Comparison of ENCODE assay signal across 8 cellular contexts in the genomic region with DNA sequence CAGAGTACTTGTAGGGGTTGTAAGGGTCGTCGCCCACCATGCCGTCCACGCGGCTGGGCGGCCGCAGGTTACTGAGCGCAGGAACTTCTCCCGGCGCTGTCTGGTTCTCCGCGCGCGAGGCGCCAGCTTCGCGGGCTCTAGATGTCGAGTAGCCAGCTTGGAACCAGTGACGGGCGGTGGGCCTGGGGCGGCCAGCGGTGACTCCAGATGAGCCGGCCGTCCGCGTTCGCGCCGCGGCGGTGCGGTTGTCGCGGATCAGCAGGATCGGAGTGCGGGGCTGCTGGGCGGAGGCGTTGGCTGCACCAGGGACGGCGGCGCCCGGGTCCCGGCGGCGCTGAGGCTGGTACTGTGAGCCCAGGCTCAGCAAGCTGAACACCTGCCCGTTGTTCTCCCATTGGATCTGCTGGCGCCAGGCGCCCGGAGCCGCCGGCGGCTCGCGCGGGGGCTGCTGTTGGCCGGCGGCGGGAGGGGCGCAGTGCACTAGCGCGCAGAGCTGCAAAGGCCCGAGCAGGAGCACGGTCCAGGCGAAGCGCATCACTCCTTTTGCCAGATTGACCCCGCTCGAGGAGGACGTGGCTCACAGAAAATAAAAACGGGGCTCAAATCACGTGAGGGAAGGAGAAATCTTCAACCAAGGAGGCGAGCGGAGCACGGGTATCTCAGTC. TPM values are rescaled to one million over a fixed set of nuclear protein-coding genes. Genes with fewer than 3 reads are reported as not detected.
A peak's percentile ranks its signal among the peaks of the same experiment; 100 is the strongest.
DNase-seq lines count a peak whose midpoint lies in the region; ATAC-seq, FAIRE-seq and TF ChIP-seq lines count a peak whose summit lies in the region.

No MANE protein-coding gene starts in this region.

- intact Hi-C loops in left ventricle myocardium superior (cut with micrococcal nuclease) (no loop called here), psoas muscle (cut with DNase I) (loop anchor here in 1 of 2 donors (10.0 kb wide), 1 partner anchor 113 kb away; a partner anchor contains a TSS)

- peaks cover 55% of the 10 kb centered on the region for H3K27me3 Mint-ChIP-seq in activated naive CD4-positive, alpha-beta T cell treated with anti-CD3 and anti-CD28 coated beads, Interleukin-2, amount 50 U/mL, for 24 hours
- H3K27me3 Mint-ChIP-seq in activated T-helper 17 cell treated with anti-CD3 and anti-CD28 coated beads, Interleukin-2, amount 50 U/mL, for 72 hours: peaks cover 43% of the 10 kb centered on the region

- peak; percentile 11 for ATAC-seq in activated T-helper 17 cell treated with anti-CD3 and anti-CD28 coated beads, Interleukin-2, amount 50 U/mL, for 72 hours (replicated peaks)
- ATAC-seq in left ventricle myocardium superior (peak; percentile 54), psoas muscle (peak; percentile 43 to 51 (median 48)), HG02763 (IDR thresholded peaks at IDR 0.05; ENCODE audit: unreplicated experiment) (no peak)

- H3K36me3 ChIP-seq in psoas muscle (ENCODE audit: insufficient read depth in 1 of 2, low read depth in 1 of 2): no peaks in the 10 kb centered on the region

- no peaks in the 10 kb centered on the region for H3K9me3 ChIP-seq in psoas muscle

- H3K4me1 ChIP-seq in psoas muscle: peaks cover 4% of the 10 kb centered on the region

- FAIRE-seq in HTR-8/SVneo (lab: Jason Lieb, UNC): no peak

- no peaks in the 10 kb centered on the region for H3K36me3 Mint-ChIP-seq in activated naive CD4-positive, alpha-beta T cell treated with anti-CD3 and anti-CD28 coated beads, Interleukin-2, amount 50 U/mL, for 24 hours
- H3K36me3 Mint-ChIP-seq in activated T-helper 17 cell treated with anti-CD3 and anti-CD28 coated beads, Interleukin-2, amount 50 U/mL, for 72 hours (ENCODE audit: low read depth): no peaks in the 10 kb centered on the region

- H3K4me3 Mint-ChIP-seq in activated naive CD4-positive, alpha-beta T cell treated with anti-CD3 and anti-CD28 coated beads, Interleukin-2, amount 50 U/mL, for 24 hours: peak overlapping the region; percentile 79
- peak overlapping the region; percentile 75 for H3K4me3 Mint-ChIP-seq in activated T-helper 17 cell treated with anti-CD3 and anti-CD28 coated beads, Interleukin-2, amount 50 U/mL, for 72 hours

- H3K27me3 ChIP-seq in HL-60 (ENCODE audit: insufficient read depth, poor library complexity, severe bottlenecking) (peaks cover 3% of the 10 kb centered on the region), psoas muscle (ENCODE audit: insufficient read depth in 3 of 3, low read length in 2 of 3) (peaks cover 0 to 37% (median 0%) of the 10 kb centered on the region in 3 donors)

- no peak for DNase-seq in activated naive CD4-positive, alpha-beta T cell treated with Interleukin-2 at 50 U/mL for 16 hours
- DNase-seq in HL-60 (ENCODE audit: low read depth in 1 of 2, low spot score in 1 of 2) (no peak), left ventricle myocardium superior (peak; percentile 37), psoas muscle (peak; percentile 20 to 54), HTR-8/SVneo (ENCODE audit: insufficient read length, low spot score) (no peak)

- H3K27ac Mint-ChIP-seq in activated naive CD4-positive, alpha-beta T cell treated with anti-CD3 and anti-CD28 coated beads, Interleukin-2, amount 50 U/mL, for 24 hours: peak overlapping the region; percentile 86
- no peak overlapping the region for H3K27ac Mint-ChIP-seq in activated T-helper 17 cell treated with anti-CD3 and anti-CD28 coated beads, Interleukin-2, amount 50 U/mL, for 72 hours

- peaks cover 11% of the 10 kb centered on the region for H3K4me1 Mint-ChIP-seq in activated naive CD4-positive, alpha-beta T cell treated with anti-CD3 and anti-CD28 coated beads, Interleukin-2, amount 50 U/mL, for 24 hours
- H3K4me1 Mint-ChIP-seq in activated T-helper 17 cell treated with anti-CD3 and anti-CD28 coated beads, Interleukin-2, amount 50 U/mL, for 72 hours: peaks cover 8% of the 10 kb centered on the region

- H3K4me3 ChIP-seq in HL-60 (replicated peaks; ENCODE audit: insufficient read depth, low read length): peak overlapping the region; percentile 27
- peak overlapping the region; percentile 72 for H3K4me3 ChIP-seq in psoas muscle

- H3K27ac ChIP-seq in HL-60 (replicated peaks) (no peak overlapping the region), psoas muscle (peak overlapping the region; percentile 17)

- H3K9me3 Mint-ChIP-seq in activated naive CD4-positive, alpha-beta T cell treated with anti-CD3 and anti-CD28 coated beads, Interleukin-2, amount 50 U/mL, for 24 hours: no peaks in the 10 kb centered on the region
- no peaks in the 10 kb centered on the region for H3K9me3 Mint-ChIP-seq in activated T-helper 17 cell treated with anti-CD3 and anti-CD28 coated beads, Interleukin-2, amount 50 U/mL, for 72 hours

- TF ChIP-seq CTCF in HL-60 (IDR thresholded peaks at IDR 0.05; ENCODE audit: insufficient read depth, low read length): no peak
- no peak for TF ChIP-seq CTCF in psoas muscle (IDR thresholded peaks at IDR 0.05)

- WGBS in psoas muscle, 3 donors: 0% methylated on average over 58 to 73 of the region's 73 CpGs

RNA-seq across cellular contexts. Expression of a gene that starts 0.5 kb away (rescaled TPM):
- not detected for total RNA-seq in activated T-helper 17 cell treated with anti-CD3 and anti-CD28 coated beads, Interleukin-2, amount 50 U/mL, for 72 hours
- 6.0 TPM for total RNA-seq in left ventricle myocardium superior
- total RNA-seq in psoas muscle: 1 to 10 TPM; 1.6 to 4.9 (median 3.5) TPM
- 1 to 10 TPM in 1 of 3 donors, under 1 TPM in 2; 0.51 to 1.3 (median 0.68) TPM for polyA plus RNA-seq in psoas muscle

RNA-seq across cellular contexts. Expression of a gene that starts 51.8 kb away (rescaled TPM):
- total RNA-seq in activated T-helper 17 cell treated with anti-CD3 and anti-CD28 coated beads, Interleukin-2, amount 50 U/mL, for 72 hours: not detected
- total RNA-seq in left ventricle myocardium superior: not detected
- under 1 TPM in 3 of 4 donors, not detected in 1; 0.12 to 0.77 (median 0.18) TPM for total RNA-seq in psoas muscle
- polyA plus RNA-seq in psoas muscle: under 1 TPM in 2 of 3 donors, not detected in 1; 0.05 to 0.16 TPM

Comparison
In these comparisons a context has a peak if more than half of its experiments do, and no peak if none do; other contexts are left out.
1. DNase-seq: peak in left ventricle myocardium superior (single experiment) and psoas muscle (2 of 2); none in activated naive CD4-positive, alpha-beta T cell treated with Interleukin-2 at 50 U/mL for 16 hours (single experiment), HL-60 (0 of 2) and HTR-8/SVneo (single experiment).